Comparison of ENCODE assay signal across 15 cellular contexts in genomic region chr16:87762071-87762571, GRCh38. TPM values are rescaled to one million over a fixed set of nuclear protein-coding genes. Genes with fewer than 3 reads are reported as not detected.
A peak's percentile ranks its signal among the peaks of the same experiment; 100 is the strongest.
DNase-seq lines count a peak whose midpoint lies in the region; ATAC-seq and TF ChIP-seq lines count a peak whose summit lies in the region.
"Had no signal": no experiment of that assay in that cellular context is flagged by ENCODE, and none has a peak within 500 bp of the region (broad histone marks: within the 10 kb centered on the region; RNA-seq: fewer than 3 reads in every experiment).

No MANE protein-coding gene starts in this region.

- H3K4me1 Mint-ChIP-seq in CD4-positive, alpha-beta T cell (ENCODE audit: low read depth), result peaks cover 40% of the 10 kb centered on the region
- H3K4me1 Mint-ChIP-seq in memory B cell, result peaks cover 19% of the 10 kb centered on the region

- POLR2A ChIA-PET in CD4-positive, alpha-beta T cell (lab: Charles Lee), result no interaction called here

- no peak for ATAC-seq in CD4-positive, alpha-beta T cell (ENCODE audit: poor library complexity)
- ATAC-seq in memory B cell (ENCODE audit: low read depth), result no peak
- ATAC-seq: gastroesophageal sphincter, sciatic nerve had no signal

- no peaks in the 10 kb centered on the region for H3F3A ChIP-seq in Loucy (ENCODE audit: low read depth)

- intact Hi-C loops in CD4-positive, alpha-beta T cell (cut with DNase I, micrococcal nuclease), result loop anchor here in 1 of 2 experiments (2.0 to 10.0 kb wide), 2 partner anchors 267 to 437 kb away; no protein-coding TSS in a partner anchor

- H3K9me3 ChIP-seq in CD4-positive, alpha-beta T cell (ENCODE audit: control insufficient read depth, low read length), result no peaks in the 10 kb centered on the region
- H3K9me3 ChIP-seq in Loucy (ENCODE audit: insufficient read depth, low read depth, low read length), result no peaks in the 10 kb centered on the region
- H3K9me3 ChIP-seq: gastroesophageal sphincter, SJCRH30 had no signal

- no peaks in the 10 kb centered on the region for H3K9me2 ChIP-seq in Loucy (replicated peaks; ENCODE audit: low read depth, low read length)

- no peak for TF ChIP-seq CTCF in CD4-positive, alpha-beta T cell (IDR thresholded peaks at IDR 0.05)
- no peak for TF ChIP-seq CTCF in Loucy (conservative IDR thresholded peaks at IDR 0.05; ENCODE audit: low read length)

- DNase-seq in CD4-positive, alpha-beta T cell, result peak in 2 of 10 experiments; percentile 5
- DNase-seq in activated CD8-positive, alpha-beta memory T cell treated with anti-CD3 and anti-CD28 coated beads for 24 hours, result peak; percentile 61
- DNase-seq in memory B cell (ENCODE audit: low spot score in 2 of 2), result no peak
- DNase-seq in iPS-NIHi7 (ENCODE audit: extremely low spot score), result no peak
- DNase-seq in hepatic stellate cell (ENCODE audit: low spot score), result no peak
- no peak for DNase-seq in H7
- DNase-seq in COLO829 (ENCODE audit: low spot score), result no peak
- DNase-seq: amygdala, DMS53, mammary epithelial cell, NCI-H2171 treated with DMSO at 0.1 percent for 48 hours, SJCRH30 had no signal

- peak overlapping the region; percentile 65 for H3K27ac Mint-ChIP-seq in CD4-positive, alpha-beta T cell
- H3K27ac Mint-ChIP-seq in memory B cell, result peak overlapping the region; percentile 75

- CTCF ChIA-PET in CD4-positive, alpha-beta T cell (lab: Charles Lee), result no interaction called here

- no peaks in the 10 kb centered on the region for H3K9me3 Mint-ChIP-seq in CD4-positive, alpha-beta T cell
- H3K9me3 Mint-ChIP-seq in memory B cell, result no peaks in the 10 kb centered on the region

- H2AFZ ChIP-seq in Loucy (ENCODE audit: low read length), result no peak overlapping the region

- H4K20me1 ChIP-seq in Loucy (ENCODE audit: insufficient read depth, low read length, poor library complexity, severe bottlenecking), result peaks cover 17% of the 10 kb centered on the region

- peaks cover 79% of the 10 kb centered on the region for H3K36me3 Mint-ChIP-seq in CD4-positive, alpha-beta T cell (ENCODE audit: low read depth)
- H3K36me3 Mint-ChIP-seq in memory B cell, result peaks cover 15% of the 10 kb centered on the region

- H3K9ac ChIP-seq in Loucy (ENCODE audit: low read depth, low read length, poor library complexity, severe bottlenecking), result no peak overlapping the region

- H3K27ac ChIP-seq in CD4-positive, alpha-beta T cell (ENCODE audit: low read depth, low read length), result no peak overlapping the region
- H3K27ac ChIP-seq: gastroesophageal sphincter, SJCRH30 had no signal

- H3K79me2 ChIP-seq in Loucy (ENCODE audit: insufficient read depth, low read length), result peaks cover 34% of the 10 kb centered on the region

- H3K4me2 ChIP-seq in Loucy (ENCODE audit: low read depth, low read length, poor library complexity, severe bottlenecking), result peak overlapping the region; percentile 90

- H3K27me3 Mint-ChIP-seq in CD4-positive, alpha-beta T cell, result no peaks in the 10 kb centered on the region
- no peaks in the 10 kb centered on the region for H3K27me3 Mint-ChIP-seq in memory B cell

- no peaks in the 10 kb centered on the region for H3K36me3 ChIP-seq in Loucy (ENCODE audit: insufficient read depth, low read length)
- H3K36me3 ChIP-seq in H7 (replicated peaks; ENCODE audit: control insufficient read depth, insufficient read depth, low read length), result peaks cover 18% of the 10 kb centered on the region

- peak overlapping the region; percentile 57 for H3K4me3 Mint-ChIP-seq in CD4-positive, alpha-beta T cell
- H3K4me3 Mint-ChIP-seq in memory B cell, result no peak overlapping the region

- H3K4me3 ChIP-seq in Loucy (ENCODE audit: low read length, poor library complexity, severe bottlenecking) (no peak overlapping the region), H7 (ENCODE audit: insufficient read depth, low read depth, low read length) (no peak overlapping the region)
- H3K4me3 ChIP-seq: gastroesophageal sphincter, SJCRH30 had no signal

- no peaks in the 10 kb centered on the region for H3K27me3 ChIP-seq in CD4-positive, alpha-beta T cell (ENCODE audit: control insufficient read depth, insufficient read depth, low read length)
- no peaks in the 10 kb centered on the region for H3K27me3 ChIP-seq in Loucy (ENCODE audit: insufficient read depth, low read length, poor library complexity, severe bottlenecking)
- H3K27me3 ChIP-seq in H7 (ENCODE audit: control insufficient read depth, insufficient read depth, low read length), result no peaks in the 10 kb centered on the region
- H3K27me3 ChIP-seq: gastroesophageal sphincter, SJCRH30 had no signal

- H3K4me1 ChIP-seq in Loucy (ENCODE audit: insufficient read depth, low read length, poor library complexity, severe bottlenecking), result peaks cover 4% of the 10 kb centered on the region
- H3K4me1 ChIP-seq: SJCRH30 had no signal

RNA-seq across cellular contexts. Expression of gene KLHDC4, which starts 3.7 kb away (rescaled TPM):
- total RNA-seq in CD4-positive, alpha-beta T cell, result 10 to 100 TPM; 41.4 to 43.0 TPM
- 29.6 and 32.4 TPM in 2 replicates for total RNA-seq in H7 (2014; rRNA removed; shearing (Covaris generic))
